In the genomic region with DNA sequence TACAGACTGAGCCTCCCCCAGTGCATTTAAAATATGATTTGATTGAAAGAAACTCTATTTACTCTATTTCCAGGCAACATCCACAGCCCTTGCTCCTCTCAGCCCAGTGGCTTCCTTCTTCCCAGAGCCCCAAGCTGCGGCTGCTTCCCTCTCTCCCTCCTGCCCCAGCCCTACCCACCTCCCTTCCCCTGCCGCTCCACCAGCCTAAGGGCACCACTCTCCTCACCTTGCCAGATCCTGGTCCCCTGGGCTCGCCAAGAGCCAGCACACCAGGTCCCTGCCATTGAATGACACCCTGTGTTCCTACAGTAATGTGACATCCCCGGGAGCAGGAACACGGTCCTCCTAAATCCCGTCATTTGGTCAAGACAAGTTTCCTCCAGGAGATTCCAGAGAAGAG, we compare ENCODE assay signal across 26 cellular contexts.
"Had no signal": no experiment of that assay in that cellular context is flagged by ENCODE, and none has a peak within 500 bp of the region (broad histone marks: within the 10 kb centered on the region; RNA-seq: fewer than 3 reads in every experiment).

No MANE protein-coding gene starts in this region.

- FAIRE-seq: endometrium had no signal

- H2AFZ ChIP-seq: hepatocyte had no signal

- DNase-seq: colonic mucosa; cortex of kidney; effector CD8-positive, alpha-beta T cell; effector memory CD8-positive, alpha-beta T cell; erythroblast; esophagus squamous epithelium; foreskin fibroblast; foreskin melanocyte; gastrocnemius medialis; heart left ventricle; hypothalamus; immature natural killer cell; islet precursor cell; left cardiac atrium; left ventricle myocardium superior; lower lobe of right lung; mesenchymal stem cell; mucosa of descending colon had no signal

- H3K9me3 Mint-ChIP-seq: dendritic cell treated with granulocyte-macrophage colony-stimulating factor and Interleukin-4, amounts not matched to agents 40 ng/mL and 50 ng/mL, for 4 days; effector memory CD8-positive, alpha-beta T cell; endodermal cell; immature natural killer cell; mesothelial cell of epicardium had no signal

- H3K4me1 Mint-ChIP-seq: immature natural killer cell, mesothelial cell of epicardium had no signal

- H3K27ac ChIP-seq: colonic mucosa, epithelial cell of prostate, esophagus squamous epithelium, gastrocnemius medialis, heart left ventricle, hepatocyte, left lung, lower lobe of right lung had no signal

- H3K4me3 ChIP-seq: colonic mucosa, esophagus squamous epithelium, gastrocnemius medialis, heart left ventricle, hepatocyte, left lung, lower lobe of right lung, mucosa of descending colon had no signal

- H3K4me2 ChIP-seq: hepatocyte had no signal

- H3K27ac Mint-ChIP-seq: dendritic cell treated with granulocyte-macrophage colony-stimulating factor and Interleukin-4, amounts not matched to agents 40 ng/mL and 50 ng/mL, for 4 days; endodermal cell; immature natural killer cell; mesothelial cell of epicardium had no signal

- H3K36me3 Mint-ChIP-seq: immature natural killer cell, mesothelial cell of epicardium had no signal

- H3K9me3 ChIP-seq: colonic mucosa, esophagus squamous epithelium, gastrocnemius medialis, heart left ventricle, left lung, lower lobe of right lung, mucosa of descending colon had no signal

- H3K36me3 ChIP-seq: colonic mucosa, esophagus squamous epithelium, gastrocnemius medialis, heart left ventricle, left lung, lower lobe of right lung had no signal

- ATAC-seq: effector memory CD8-positive, alpha-beta T cell; esophagus mucosa; gastrocnemius medialis; heart left ventricle; left cardiac atrium; left lung; left ventricle myocardium superior; lower lobe of right lung; mucosa of descending colon had no signal

- H3K79me2 ChIP-seq: hepatocyte had no signal

- H3K4me3 Mint-ChIP-seq: dendritic cell treated with granulocyte-macrophage colony-stimulating factor and Interleukin-4, amounts not matched to agents 40 ng/mL and 50 ng/mL, for 4 days; effector memory CD8-positive, alpha-beta T cell; endodermal cell; immature natural killer cell; mesothelial cell of epicardium had no signal

- H3K4me1 ChIP-seq: colonic mucosa, gastrocnemius medialis, heart left ventricle, left lung, lower lobe of right lung had no signal
